ENCODE assay signal across 27 cellular contexts in the genomic region with DNA sequence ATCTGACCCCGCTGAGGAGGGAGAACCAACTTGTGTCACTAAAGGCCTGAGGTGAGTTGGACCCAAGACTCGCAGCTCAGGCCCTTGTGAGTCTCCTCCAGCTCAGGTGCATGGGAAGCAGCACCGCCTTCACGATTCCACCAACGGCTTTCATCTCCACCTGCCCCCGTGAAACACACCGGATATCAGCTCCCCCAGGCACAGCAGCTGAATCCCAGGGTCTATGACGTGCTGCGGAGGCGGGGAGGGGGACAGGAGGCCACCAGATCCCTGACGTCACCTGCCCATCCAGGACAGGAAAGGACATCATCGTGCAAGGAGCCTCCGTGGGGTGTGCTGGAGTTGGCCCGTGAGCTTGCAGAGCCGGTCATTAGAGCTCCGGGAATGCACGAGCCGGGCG.
"Had no signal": no experiment of that assay in that cellular context is flagged by ENCODE, and none has a peak within 500 bp of the region (broad histone marks: within the 10 kb centered on the region; RNA-seq: fewer than 3 reads in every experiment).

No MANE protein-coding gene starts in this region.

- ATAC-seq: activated CD8-positive, alpha-beta T cell treated with anti-CD3 and anti-CD28 coated beads, Interleukin-2, amount 10 ng/mL, durations not matched to agents 7 days and 5 days; body of pancreas; left cardiac atrium; stimulated activated naive B cell treated with anti-CD40 and anti-IgM and Interleukin-4, amounts not matched to agents 10 μg/mL and 1 μg/mL and 100 μg/mL, for 72 hours; T-helper 17 cell had no signal

- H3K4me3 Mint-ChIP-seq: activated CD4-positive, alpha-beta T cell treated with anti-CD3 and anti-CD28 coated beads, Interleukin-2, amount 10 ng/mL, durations not matched to agents 7 days and 5 days; activated CD8-positive, alpha-beta T cell treated with anti-CD3 and anti-CD28 coated beads, Interleukin-2, amount 10 ng/mL, durations not matched to agents 7 days and 5 days; activated naive CD4-positive, alpha-beta T cell treated with anti-CD3 and anti-CD28 coated beads for 36 hours; activated naive CD8-positive, alpha-beta T cell treated with anti-CD3 and anti-CD28 coated beads for 36 hours; activated T-helper 1 cell treated with anti-CD3 and anti-CD28 coated beads, Interleukin-12 subunit alpha, Interleukin-12 subunit beta, Interleukin-2, Interleukin-4 antibody, amounts not matched to agents 30 ng/mL and 10 ng/mL and 1 ng/mL, durations not matched to agents 14 hours and 24 hours and 36 hours; mesothelial cell of epicardium; naive B cell; nephron progenitor cell; stimulated activated naive B cell treated with anti-CD40 and anti-IgM and Interleukin-4, amounts not matched to agents 10 μg/mL and 1 μg/mL and 100 μg/mL, for 72 hours; T-helper 17 cell had no signal

- H3K4me1 ChIP-seq: adrenal gland, body of pancreas, colonic mucosa, parathyroid adenoma, right atrium auricular region, suprapubic skin, tibial artery had no signal

- H3K4me2 ChIP-seq: smooth muscle cell had no signal

- H3K36me3 Mint-ChIP-seq: activated naive CD8-positive, alpha-beta T cell treated with anti-CD3 and anti-CD28 coated beads for 36 hours; mesothelial cell of epicardium; naive B cell; stimulated activated naive B cell treated with anti-CD40 and anti-IgM and Interleukin-4, amounts not matched to agents 10 μg/mL and 1 μg/mL and 100 μg/mL, for 72 hours had no signal

- H3K4me1 Mint-ChIP-seq: activated CD4-positive, alpha-beta T cell treated with anti-CD3 and anti-CD28 coated beads, Interleukin-2, amount 10 ng/mL, durations not matched to agents 7 days and 5 days; activated naive CD8-positive, alpha-beta T cell treated with anti-CD3 and anti-CD28 coated beads for 36 hours; mesothelial cell of epicardium; nephron progenitor cell; stimulated activated naive B cell treated with anti-CD40 and anti-IgM and Interleukin-4, amounts not matched to agents 10 μg/mL and 1 μg/mL and 100 μg/mL, for 72 hours; T-helper 17 cell had no signal

- H3K27ac ChIP-seq: adrenal gland, body of pancreas, colonic mucosa, parathyroid adenoma, right atrium auricular region, suprapubic skin, tibial artery had no signal

- H3K27me3 Mint-ChIP-seq: activated CD4-positive, alpha-beta T cell treated with anti-CD3 and anti-CD28 coated beads, Interleukin-2, amount 10 ng/mL, durations not matched to agents 7 days and 5 days had no signal

- H2AFZ ChIP-seq: parathyroid adenoma had no signal

- H3K27me3 ChIP-seq: body of pancreas, colonic mucosa, right atrium auricular region had no signal

- H3K9ac ChIP-seq: parathyroid adenoma had no signal

- H3K9me3 Mint-ChIP-seq: activated naive CD4-positive, alpha-beta T cell treated with anti-CD3 and anti-CD28 coated beads for 36 hours; activated naive CD8-positive, alpha-beta T cell treated with anti-CD3 and anti-CD28 coated beads for 36 hours; mesothelial cell of epicardium had no signal

- H3K4me3 ChIP-seq: adrenal gland, body of pancreas, colonic mucosa, right atrium auricular region, smooth muscle cell, suprapubic skin, tibial artery had no signal

- H3K9me3 ChIP-seq: adrenal gland, body of pancreas, colonic mucosa, right atrium auricular region, suprapubic skin, tibial artery had no signal

- H3K27ac Mint-ChIP-seq: activated CD4-positive, alpha-beta T cell treated with anti-CD3 and anti-CD28 coated beads, Interleukin-2, amount 10 ng/mL, durations not matched to agents 7 days and 5 days; activated CD8-positive, alpha-beta T cell treated with anti-CD3 and anti-CD28 coated beads, Interleukin-2, amount 10 ng/mL, durations not matched to agents 7 days and 5 days; activated naive CD4-positive, alpha-beta T cell treated with anti-CD3 and anti-CD28 coated beads for 36 hours; activated naive CD8-positive, alpha-beta T cell treated with anti-CD3 and anti-CD28 coated beads for 36 hours; activated T-helper 1 cell treated with anti-CD3 and anti-CD28 coated beads, Interleukin-12 subunit alpha, Interleukin-12 subunit beta, Interleukin-2, Interleukin-4 antibody, amounts not matched to agents 30 ng/mL and 10 ng/mL and 1 ng/mL, durations not matched to agents 14 hours and 24 hours and 36 hours; mesothelial cell of epicardium; nephron progenitor cell; stimulated activated naive B cell treated with anti-CD40 and anti-IgM and Interleukin-4, amounts not matched to agents 10 μg/mL and 1 μg/mL and 100 μg/mL, for 72 hours; T-helper 17 cell had no signal

- DNase-seq: activated CD4-positive, alpha-beta T cell treated with anti-CD3 and anti-CD28 coated beads, Interleukin-2, amount 10 ng/mL, durations not matched to agents 7 days and 5 days; activated CD4-positive, CD25-positive, alpha-beta regulatory T cell treated with anti-CD3 and anti-CD28 coated beads, Interleukin-2, amount 50 U/mL, for 72 hours; activated CD8-positive, alpha-beta T cell treated with anti-CD3 and anti-CD28 coated beads, Interleukin-2, amount 10 ng/mL, durations not matched to agents 7 days and 5 days; activated naive CD4-positive, alpha-beta T cell treated with anti-CD3 and anti-CD28 coated beads for 36 hours; activated naive CD8-positive, alpha-beta T cell treated with anti-CD3 and anti-CD28 coated beads for 36 hours; aorta; body of pancreas; colonic mucosa; effector CD8-positive, alpha-beta T cell; left cardiac atrium; mammary epithelial cell; naive B cell; nephron progenitor cell; stimulated activated CD4-positive, alpha-beta T cell treated with anti-CD3 and anti-CD28 coated beads, Interleukin-1b, Interleukin-23, amount 100 ng/mL, for 48 hours; stimulated activated CD4-positive, alpha-beta T cell treated with anti-CD3 and anti-CD28 coated beads, Interleukin-4, amount 100 ng/mL, for 4 hours; stimulated activated CD8-positive, alpha-beta memory T cell treated with anti-CD3 and anti-CD28 coated beads, Interleukin-4, amount 100 ng/mL, for 48 hours; stimulated activated naive B cell treated with anti-CD40 and anti-IgM and Interleukin-4, amounts not matched to agents 10 μg/mL and 1 μg/mL and 100 μg/mL, for 72 hours; T-helper 17 cell; T1000 had no signal

- H3K36me3 ChIP-seq: adrenal gland, colonic mucosa, right atrium auricular region, suprapubic skin, tibial artery had no signal
